1 cellular context compared by ENCODE assay signal in the genomic region with DNA sequence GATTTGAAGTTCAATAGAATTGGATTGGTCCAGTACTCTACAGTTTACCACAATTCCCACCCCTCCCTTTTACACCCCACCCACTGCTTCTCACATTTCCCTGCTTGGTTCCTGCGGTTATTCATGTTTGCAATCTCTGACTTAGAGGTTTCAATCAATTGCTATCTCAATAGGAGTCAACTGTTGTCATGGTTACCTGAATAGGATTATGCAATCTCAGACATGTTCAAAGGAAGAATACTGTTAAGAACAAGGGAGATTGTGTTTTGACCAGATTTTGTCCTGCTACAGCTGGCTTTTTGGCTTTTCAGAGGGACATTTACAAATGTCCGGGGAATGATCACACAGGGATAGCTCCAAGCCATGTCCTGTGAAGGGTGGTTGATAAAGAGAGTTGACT.
TF ChIP-seq lines count a peak whose summit lies in the region.

No MANE protein-coding gene starts in this region.

TF ChIP-seq in HepG2, 621 proteins besides CTCF, POLR2A, EP300 and RAD21:
- TF ChIP-seq RFX1 (IDR thresholded peaks at IDR 0.05) (peak; percentile 73), ZNF746 (CRISPR knock-in tag; IDR thresholded peaks at IDR 0.05) (no peak), RFX5 (IDR thresholded peaks at IDR 0.05; ENCODE audit: low read depth, low read length) (peak; percentile 19; the same call in 1 of the 2 replicates), CEBPB (IDR thresholded peaks at IDR 0.05; ENCODE audit: borderline replicate concordance, low read depth, low read length) (peak; percentile 91), KDM2A (CRISPR knock-in tag; IDR thresholded peaks at IDR 0.05; ENCODE audit: borderline replicate concordance, low read depth) (no peak), CEBPG (CRISPR knock-in tag; IDR thresholded peaks at IDR 0.05) (peak; percentile 87), SOX13 (IDR thresholded peaks at IDR 0.05) (no peak), SOX13 (CRISPR knock-in tag; conservative IDR thresholded peaks at IDR 0.05 in 1 of 2, IDR thresholded peaks at IDR 0.05 in 1 of 2) (peak in 1 of 2 experiments; percentile 33; a peak in 1 of 4 replicates), KLF13 (CRISPR knock-in tag; IDR thresholded peaks at IDR 0.05) (no peak), SOX5 (CRISPR knock-in tag; IDR thresholded peaks at IDR 0.05; ENCODE audit: borderline replicate concordance) (0 out of 2 replicates have a peak, but pooled peaks have one; percentile 11), RFX3 (CRISPR knock-in tag; IDR thresholded peaks at IDR 0.05) (peak; percentile 84), ZHX1 (CRISPR knock-in tag; IDR thresholded peaks at IDR 0.05; ENCODE audit: low read depth) (no peak), ZNF180 (CRISPR knock-in tag; IDR thresholded peaks at IDR 0.05; ENCODE audit: borderline replicate concordance, low read depth) (no peak), ARID3A (IDR thresholded peaks at IDR 0.05; ENCODE audit: low read depth, low read length) (peak; percentile 17; the same call in 1 of the 2 replicates), SOX6 (IDR thresholded peaks at IDR 0.05) (no peak), SOX6 (CRISPR knock-in tag; IDR thresholded peaks at IDR 0.05) (peak; percentile 21; the same call in 1 of the 2 replicates), SIN3B (IDR thresholded peaks at IDR 0.05; ENCODE audit: low read length) (no peak), RBM22 (optimal IDR thresholded peaks at IDR 0.05; ENCODE audit: low read length) (no peak), ZNF160 (CRISPR knock-in tag; IDR thresholded peaks at IDR 0.05) (no peak), ZNF792 (CRISPR knock-in tag; IDR thresholded peaks at IDR 0.05) (0 out of 2 replicates have a peak, but pooled peaks have one; percentile 25)
